In the genomic region with DNA sequence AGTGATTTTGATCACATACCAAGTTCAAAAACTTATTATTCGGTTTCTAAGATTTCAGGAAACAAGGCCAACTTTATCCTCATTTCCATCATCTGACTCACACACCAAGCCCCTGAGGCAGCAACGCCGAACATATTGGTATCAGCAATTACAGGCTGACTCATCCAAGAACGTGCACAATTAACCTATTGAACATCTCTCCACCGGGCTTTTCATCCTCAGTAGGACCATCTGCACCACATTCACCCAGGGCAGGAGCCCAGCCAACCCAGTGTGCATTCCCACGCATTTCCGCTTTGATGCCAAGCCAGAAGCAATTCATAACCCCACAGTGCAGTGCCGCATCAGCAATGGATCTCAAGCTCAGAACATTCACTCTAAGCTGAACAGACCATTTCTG, we compare ENCODE assay signal across 1 cellular context.
A peak's percentile ranks its signal among the peaks of the same experiment; 100 is the strongest.
TF ChIP-seq lines count a peak whose summit lies in the region.

No MANE protein-coding gene starts in this region.

TF ChIP-seq in SK-N-SH treated with all-trans-retinoic acid at 6 μM for 48 hours, 23 proteins besides CTCF, POLR2A, EP300 and RAD21 (continued from another document):
- TF ChIP-seq CSRNP3 (CRISPR knock-in tag; IDR thresholded peaks at IDR 0.05) (peak; percentile 4; the same call in 1 of the 2 replicates), TCF4 (CRISPR knock-in tag; IDR thresholded peaks at IDR 0.05; ENCODE audit: borderline replicate concordance) (peak; percentile 75), PPARA (CRISPR knock-in tag; IDR thresholded peaks at IDR 0.05; ENCODE audit: borderline replicate concordance) (no peak), ZNF70 (CRISPR knock-in tag; IDR thresholded peaks at IDR 0.05) (no peak), ZNF565 (CRISPR knock-in tag; conservative IDR thresholded peaks at IDR 0.05; ENCODE audit: low read depth) (no peak), ZFP3 (CRISPR knock-in tag; IDR thresholded peaks at IDR 0.05) (peak; percentile 70; the same call in 1 of the 2 replicates)
TF ChIP-seq in SK-N-SH treated with all-trans-retinoic acid at 6 μM for 48 hours: peak in this region for 12.
